In the genomic region with DNA sequence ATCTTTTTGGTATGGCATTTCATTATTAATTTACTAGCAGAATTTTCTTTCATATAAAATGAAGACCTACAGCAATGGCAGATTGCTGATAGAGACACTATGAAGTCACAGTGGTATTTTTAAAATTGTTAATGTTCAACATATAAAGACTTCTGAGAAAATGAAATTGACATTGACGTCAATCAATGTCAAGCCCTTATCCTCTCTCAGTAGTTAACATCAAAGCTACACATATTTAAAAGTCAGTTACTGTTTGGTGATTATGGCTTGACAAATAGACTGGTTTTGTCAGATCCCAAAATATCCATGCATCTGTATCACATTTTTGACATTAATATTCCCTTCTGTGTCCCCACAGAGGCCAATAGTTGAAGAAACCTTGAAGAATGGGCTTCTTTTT, we compare ENCODE assay signal across 34 cellular contexts.
"Had no signal": no experiment of that assay in that cellular context is flagged by ENCODE, and none has a peak within 500 bp of the region (broad histone marks: within the 10 kb centered on the region; RNA-seq: fewer than 3 reads in every experiment).

No MANE protein-coding gene starts in this region.

- H3K4me2 ChIP-seq: KMS-11 had no signal

- H3K4me3 ChIP-seq: MG63 had no signal

- H3K27ac ChIP-seq: KMS-11 had no signal

- H3K27me3 ChIP-seq: MG63 had no signal

- DNase-seq: Karpas-422, Kasumi-1, MG63, MM.1S, MV-4-11, NCI-H1048, NCI-H1092, NCI-H1092 treated with DMSO at 0.1 percent for 48 hours, NCI-H1105, NCI-H1105 treated with DMSO at 0.1 percent for 48 hours, NCI-H1417, NCI-H1417 treated with DMSO at 0.1 percent for 48 hours, NCI-H1436, NCI-H1436 treated with DMSO at 0.1 percent for 48 hours, NCI-H146, NCI-H1694, NCI-H1694 treated with DMSO at 0.1 percent for 48 hours, NCI-H187, NCI-H187 treated with DMSO at 0.1 percent for 48 hours, NCI-H1930, NCI-H2029, NCI-H2029 treated with DMSO at 0.1 percent for 48 hours, NCI-H2081, NCI-H2081 treated with DMSO at 0.1 percent for 48 hours, NCI-H2107, NCI-H2171, NCI-H2171 treated with DMSO at 0.1 percent for 48 hours, NCI-H2227 treated with DMSO at 0.1 percent for 48 hours, NCI-H226, NCI-H345, NCI-H446, NCI-H446 treated with DMSO at 0.1 percent for 48 hours, NCI-H510A had no signal

- H3K9ac ChIP-seq: KMS-11 had no signal

- H3K9me3 ChIP-seq: MG63 had no signal

- H3K36me3 ChIP-seq: MG63 had no signal
